ENCODE assay signal across 9 cellular contexts in genomic region chr2:204432196-204432595, GRCh38.
"Had no signal": no experiment of that assay in that cellular context is flagged by ENCODE, and none has a peak within 500 bp of the region (broad histone marks: within the 10 kb centered on the region; RNA-seq: fewer than 3 reads in every experiment).

No MANE protein-coding gene starts in this region.

- H2AFZ ChIP-seq: GM23338 had no signal

- DNase-seq: H9, HCEC 1CT, HFFc6, KG1 had no signal

- FAIRE-seq: H1, H54, HepG2 had no signal

- H3K4me2 ChIP-seq: GM23338 had no signal

- H3K4me3 ChIP-seq: GM23338 had no signal

- ATAC-seq: GM23338, HepG2 had no signal

- H3K27ac ChIP-seq: HL-60 had no signal
